ENCODE assay signal across 22 cellular contexts in the genomic region with DNA sequence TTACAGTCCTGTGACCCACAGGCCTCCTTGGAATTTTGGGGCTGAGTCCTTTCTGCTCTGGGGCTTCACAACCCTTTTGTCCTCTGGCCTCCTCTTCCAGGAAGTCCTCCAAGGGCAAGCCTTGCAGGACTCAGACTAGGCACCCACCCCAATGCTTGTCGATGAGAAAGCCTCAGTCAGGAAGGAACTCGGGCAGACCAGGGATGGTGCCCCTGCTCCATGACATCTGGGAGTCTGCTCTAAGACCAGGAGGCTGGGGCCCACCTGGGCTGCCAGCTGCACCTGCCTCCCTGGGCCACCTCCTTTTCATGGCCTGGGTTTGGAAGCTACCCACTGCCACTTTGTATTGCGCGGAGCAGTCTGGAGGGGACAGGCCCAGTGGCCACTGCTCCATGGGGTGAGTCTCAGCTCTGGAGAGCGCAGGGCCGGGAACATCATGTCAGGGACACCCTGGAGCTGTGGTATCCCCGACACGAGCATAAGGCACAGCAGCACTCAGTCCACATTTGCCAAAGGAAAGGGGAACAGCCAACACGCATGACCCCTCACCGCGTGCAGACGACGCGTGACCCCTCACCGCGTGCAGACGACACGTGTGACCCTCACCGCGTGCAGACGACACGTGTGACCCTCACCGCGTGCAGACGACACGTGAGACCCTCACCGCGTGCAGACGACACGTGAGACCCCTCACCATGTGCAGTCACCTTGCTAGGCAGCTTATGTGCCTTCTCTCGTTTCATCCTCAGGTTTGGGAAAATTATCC. TPM values are rescaled to one million over a fixed set of nuclear protein-coding genes. Genes with fewer than 3 reads are reported as not detected.
DNase-seq lines count a peak whose midpoint lies in the region; ATAC-seq and TF ChIP-seq lines count a peak whose summit lies in the region.
"Had no signal": no experiment of that assay in that cellular context is flagged by ENCODE, and none has a peak within 500 bp of the region (broad histone marks: within the 10 kb centered on the region; RNA-seq: fewer than 3 reads in every experiment).

No MANE protein-coding gene starts in this region.

- no peak overlapping the region for H3K27ac ChIP-seq in upper lobe of right lung
- H3K27ac ChIP-seq: KMS-11, Peyer's patch, SJSA1 had no signal

- intact Hi-C loops in natural killer cell (cut with micrococcal nuclease) = no loop called here
- intact Hi-C loops in upper lobe of right lung (cut with DNase I) = no loop called here

- no peaks in the 10 kb centered on the region for H3K36me3 ChIP-seq in upper lobe of right lung
- H3K36me3 ChIP-seq: BE2C, Peyer's patch, SJSA1 had no signal

- H3K4me1 ChIP-seq in upper lobe of right lung = no peaks in the 10 kb centered on the region
- H3K4me1 ChIP-seq: BE2C, Peyer's patch, SJSA1 had no signal

- peaks cover 0 to 3% of the 10 kb centered on the region in 2 donors for H3K27me3 Mint-ChIP-seq in natural killer cell treated with Interleukin-12 subunit alpha and Interleukin-12 subunit beta and Interleukin-15 and Interleukin-18, amount 100 ng/mL, for 72 hours
- H3K27me3 Mint-ChIP-seq in natural killer cell (ENCODE audit: low read depth in 2 of 2) = peaks cover 0 to 2% of the 10 kb centered on the region in 2 donors
- H3K27me3 Mint-ChIP-seq in chondrocyte (ENCODE audit: low read depth) = peaks cover 8% of the 10 kb centered on the region
- peaks cover 5% of the 10 kb centered on the region for H3K27me3 Mint-ChIP-seq in mesothelial cell of epicardium (ENCODE audit: low read depth)

- TF ChIP-seq CTCF in natural killer cell (IDR thresholded peaks at IDR 0.05) (no peak), chondrocyte (IDR thresholded peaks at IDR 0.05) (no peak), mesothelial cell of epicardium (IDR thresholded peaks at IDR 0.05; ENCODE audit: unreplicated experiment) (no peak), upper lobe of right lung (IDR thresholded peaks at IDR 0.05) (no peak)

- H3K27me3 ChIP-seq in upper lobe of right lung = no peaks in the 10 kb centered on the region
- H3K27me3 ChIP-seq: BE2C had no signal

- no peak overlapping the region for H3K4me3 Mint-ChIP-seq in natural killer cell treated with Interleukin-12 subunit alpha and Interleukin-12 subunit beta and Interleukin-15 and Interleukin-18, amount 100 ng/mL, for 72 hours
- no peak overlapping the region for H3K4me3 Mint-ChIP-seq in natural killer cell
- H3K4me3 Mint-ChIP-seq in chondrocyte (ENCODE audit: unreplicated experiment) = no peak overlapping the region
- H3K4me3 Mint-ChIP-seq in mesothelial cell of epicardium = no peak overlapping the region

- peaks cover 7 to 14% of the 10 kb centered on the region in 2 donors for H3K4me1 Mint-ChIP-seq in natural killer cell treated with Interleukin-12 subunit alpha and Interleukin-12 subunit beta and Interleukin-15 and Interleukin-18, amount 100 ng/mL, for 72 hours (ENCODE audit: low read depth in 2 of 2)
- H3K4me1 Mint-ChIP-seq in natural killer cell (peaks cover 0 to 5% of the 10 kb centered on the region in 2 donors), chondrocyte (ENCODE audit: low read depth) (no peaks in the 10 kb centered on the region), mesothelial cell of epicardium (no peaks in the 10 kb centered on the region)
- H3K4me1 Mint-ChIP-seq: CD4-positive, CD25-positive, alpha-beta regulatory T cell had no signal

- peaks cover 11% of the 10 kb centered on the region for H3K9me3 Mint-ChIP-seq in natural killer cell treated with Interleukin-12 subunit alpha and Interleukin-12 subunit beta and Interleukin-15 and Interleukin-18, amount 100 ng/mL, for 72 hours
- H3K9me3 Mint-ChIP-seq in natural killer cell = peaks cover 8 to 11% of the 10 kb centered on the region in 2 donors
- H3K9me3 Mint-ChIP-seq in chondrocyte (ENCODE audit: low read depth) = peaks cover 4% of the 10 kb centered on the region
- peaks cover 13% of the 10 kb centered on the region for H3K9me3 Mint-ChIP-seq in mesothelial cell of epicardium

- peak in 1 of 2 donors; percentile 32 for ATAC-seq in natural killer cell treated with Interleukin-12 subunit alpha and Interleukin-12 subunit beta and Interleukin-15 and Interleukin-18, amount 100 ng/mL, for 72 hours
- ATAC-seq in natural killer cell = no peak
- ATAC-seq in upper lobe of right lung = peak; percentile 10
- no peak for ATAC-seq in GM18505 (IDR thresholded peaks at IDR 0.05; ENCODE audit: unreplicated experiment)
- ATAC-seq: GM12878 had no signal

- H3K4me3 ChIP-seq in upper lobe of right lung = no peak overlapping the region
- H3K4me3 ChIP-seq: GM12878, Peyer's patch, SJSA1 had no signal

- H3K9me3 ChIP-seq in upper lobe of right lung = no peaks in the 10 kb centered on the region
- H3K9me3 ChIP-seq: BE2C, Peyer's patch, SJSA1 had no signal

- peaks cover 7% of the 10 kb centered on the region for H3K36me3 Mint-ChIP-seq in natural killer cell treated with Interleukin-12 subunit alpha and Interleukin-12 subunit beta and Interleukin-15 and Interleukin-18, amount 100 ng/mL, for 72 hours
- no peaks in the 10 kb centered on the region for H3K36me3 Mint-ChIP-seq in natural killer cell
- H3K36me3 Mint-ChIP-seq in chondrocyte (ENCODE audit: low read depth) = no peaks in the 10 kb centered on the region
- H3K36me3 Mint-ChIP-seq in mesothelial cell of epicardium = no peaks in the 10 kb centered on the region
- H3K36me3 Mint-ChIP-seq: CD4-positive, CD25-positive, alpha-beta regulatory T cell had no signal

- TF ChIP-seq POLR2A in GM18505 (IDR thresholded peaks at IDR 0.05; ENCODE audit: borderline replicate concordance, extremely low read depth, insufficient read depth, insufficient read length) = no peak

- DNase-seq in natural killer cell treated with Interleukin-12 subunit alpha and Interleukin-12 subunit beta and Interleukin-15 and Interleukin-18, amount 100 ng/mL, for 72 hours (ENCODE audit: low spot score) = peak; percentile 41
- no peak for DNase-seq in natural killer cell
- DNase-seq in chondrocyte (ENCODE audit: low spot score) = peak; percentile 60
- DNase-seq in mesothelial cell of epicardium (ENCODE audit: low spot score in 2 of 2, unreplicated experiment in 2 of 2) = peak; percentile 12 to 13
- peak; percentile 52 for DNase-seq in upper lobe of right lung
- no peak for DNase-seq in NCI-H524 (lab: John Stamatoyannopoulos, UW)
- no peak for DNase-seq in HuH-7.5 (ENCODE audit: low spot score)
- DNase-seq: BE2C; CD4-positive, CD25-positive, alpha-beta regulatory T cell; DMS 273 treated with DMSO at 0.1 percent for 48 hours; DND-41; HCEC 1CT; NCI-H1105 treated with DMSO at 0.1 percent for 48 hours; NCI-H2029 treated with DMSO at 0.1 percent for 48 hours; NCI-H345; NCI-H524 treated with DMSO at 0.1 percent for 48 hours; NCI-H82 had no signal

- H3K27ac Mint-ChIP-seq in natural killer cell treated with Interleukin-12 subunit alpha and Interleukin-12 subunit beta and Interleukin-15 and Interleukin-18, amount 100 ng/mL, for 72 hours = no peak overlapping the region
- H3K27ac Mint-ChIP-seq in natural killer cell (no peak overlapping the region), chondrocyte (ENCODE audit: unreplicated experiment) (no peak overlapping the region), mesothelial cell of epicardium (no peak overlapping the region)
- H3K27ac Mint-ChIP-seq: CD4-positive, CD25-positive, alpha-beta regulatory T cell had no signal

RNA-seq across cellular contexts. Expression of gene C2CD4C, which starts 10.8 kb away (rescaled TPM):
- not detected for total RNA-seq in natural killer cell treated with Interleukin-12 subunit alpha and Interleukin-12 subunit beta and Interleukin-15 and Interleukin-18, amount 100 ng/mL, for 72 hours
- total RNA-seq in natural killer cell (not detected), chondrocyte (1.1 to 1.4 TPM (median 1.4 TPM) in 3 replicates), mesothelial cell of epicardium (7.8 to 8.1 TPM (median 7.9 TPM) in 3 replicates), upper lobe of right lung (2.6 TPM)
- total RNA-seq: CD4-positive, CD25-positive, alpha-beta regulatory T cell; GM12878 had no signal

RNA-seq across cellular contexts. Expression of gene MIER2, which starts 53.5 kb away (rescaled TPM):
- total RNA-seq in natural killer cell treated with Interleukin-12 subunit alpha and Interleukin-12 subunit beta and Interleukin-15 and Interleukin-18, amount 100 ng/mL, for 72 hours = 10 to 100 TPM; 26.2 to 39.4 TPM
- total RNA-seq in natural killer cell = 10 to 100 TPM; 14.8 to 17.7 (median 15.4) TPM
- 40.2 to 44.5 TPM (median 42.4 TPM) in 3 replicates for total RNA-seq in chondrocyte
- total RNA-seq in mesothelial cell of epicardium = 47.1 to 50.5 TPM (median 47.6 TPM) in 3 replicates
- 43.1 TPM for total RNA-seq in upper lobe of right lung

Comparison
In these comparisons a context has a peak if more than half of its experiments do, and no peak if none do; other contexts are left out.
1. DNase-seq: peak in natural killer cell treated with Interleukin-12 subunit alpha and Interleukin-12 subunit beta and Interleukin-15 and Interleukin-18, amount 100 ng/mL, for 72 hours (single experiment), chondrocyte (single experiment), mesothelial cell of epicardium (2 of 2) and upper lobe of right lung (single experiment); none in natural killer cell (single experiment), NCI-H524 (0 of 2) and HuH-7.5 (single experiment).